In genomic region chr19:1811942-1812425, GRCh38 we compare ENCODE assay signal across 8 cellular contexts. TPM values are rescaled to one million over a fixed set of nuclear protein-coding genes. Genes with fewer than 3 reads are reported as not detected.
DNase-seq lines count a peak whose midpoint lies in the region; ATAC-seq, FAIRE-seq and TF ChIP-seq lines count a peak whose summit lies in the region.

ATP8B3 (minus strand) TSS chr19:1812276; CDS start chr19:1811736, 540 bp downstream.

- peaks cover 10% of the 10 kb centered on the region for H3K27me3 Mint-ChIP-seq in HFFc6 (ENCODE audit: insufficient read depth)

- no peaks in the 10 kb centered on the region for H3K9me3 Mint-ChIP-seq in HFFc6

- H3K4me2 ChIP-seq in osteoblast (ENCODE audit: insufficient read depth, low read length) = peak within 1 kb of the TSS; percentile 86

- H3K9me3 ChIP-seq in SK-N-MC (ENCODE audit: low read depth, low read length) (no peaks in the 10 kb centered on the region), endocrine pancreas (ENCODE audit: control insufficient read depth, low read length) (no peaks in the 10 kb centered on the region), osteoblast (ENCODE audit: low read depth, low read length) (no peaks in the 10 kb centered on the region)

- H3K27ac Mint-ChIP-seq in HFFc6 = peak within 1 kb of the TSS; percentile 96

- H2AFZ ChIP-seq in osteoblast (ENCODE audit: low read length) = peak within 1 kb of the TSS; percentile 73

- H3K4me3 ChIP-seq in SK-N-MC (peak within 1 kb of the TSS; percentile 77), endocrine pancreas (ENCODE audit: control insufficient read depth, insufficient read depth, low read length) (no peak within 1 kb of the TSS), osteoblast (ENCODE audit: insufficient read depth, low read length) (peak within 1 kb of the TSS; percentile 72)

- peaks cover 7% of the 10 kb centered on the region; the same call in 1 of the 2 replicates for H3K36me3 ChIP-seq in SK-N-MC (ENCODE audit: insufficient read depth, low read length)
- H3K36me3 ChIP-seq in endocrine pancreas (ENCODE audit: control insufficient read depth, insufficient read depth, low read length) = no peaks in the 10 kb centered on the region
- peaks cover 10% of the 10 kb centered on the region for H3K36me3 ChIP-seq in osteoblast (ENCODE audit: insufficient read depth, low read length)

- no peak for ATAC-seq in GM21717 (IDR thresholded peaks at IDR 0.05; ENCODE audit: unreplicated experiment)

- peak; percentile 66 for TF ChIP-seq CTCF in HFFc6 (IDR thresholded peaks at IDR 0.05)
- TF ChIP-seq CTCF in osteoblast (IDR thresholded peaks at IDR 0.05; ENCODE audit: extremely low read depth, low read depth, low read length) = no peak

- no peaks in the 10 kb centered on the region for H3K79me2 ChIP-seq in osteoblast (ENCODE audit: insufficient read depth, low read length)

- H3K36me3 Mint-ChIP-seq in HFFc6 (ENCODE audit: low read depth) = no peaks in the 10 kb centered on the region

- peak within 1 kb of the TSS; percentile 38 for H3K9ac ChIP-seq in SK-N-MC (ENCODE audit: insufficient read length)
- H3K9ac ChIP-seq in endocrine pancreas (ENCODE audit: control insufficient read depth, insufficient read depth, low read length) = peak within 1 kb of the TSS; percentile 65

- H3K4me1 Mint-ChIP-seq in HFFc6 (ENCODE audit: low read depth) = peaks cover 17% of the 10 kb centered on the region

- DNase-seq in GM12891 (ENCODE audit: insufficient read length, low spot score) = peak; percentile 100
- no peak for DNase-seq in HFFc6
- no peak for DNase-seq in SK-N-MC (ENCODE audit: low read depth, low spot score)
- no peak for DNase-seq in osteoblast (ENCODE audit: insufficient read length, low spot score, missing footprints)
- DNase-seq in activated effector memory CD4-positive, alpha-beta T cell treated with Interleukin-2 at 50 U/mL for 16 hours = no peak
- DNase-seq in HEK293T (ENCODE audit: extremely low spot score) = no peak

- no peak for TF ChIP-seq POLR2A in GM12891 (IDR thresholded peaks at IDR 0.05; ENCODE audit: low read depth, low read length)

- peak within 1 kb of the TSS; percentile 93 for H3K4me3 Mint-ChIP-seq in HFFc6

- FAIRE-seq in GM12891 (lab: Jason Lieb, UNC) = no peak

- POLR2A ChIA-PET in HEK293T (lab: Yijun Ruan, JAX) = no interaction called here

- no peaks in the 10 kb centered on the region for H3K27me3 ChIP-seq in endocrine pancreas (ENCODE audit: control insufficient read depth, insufficient read depth, low read length)
- no peaks in the 10 kb centered on the region for H3K27me3 ChIP-seq in osteoblast (ENCODE audit: insufficient read depth, low read length)

- CTCF ChIA-PET in HEK293T (lab: Yijun Ruan, JAX) = no interaction called here

- no peak within 1 kb of the TSS for H3K27ac ChIP-seq in SK-N-MC
- no peak within 1 kb of the TSS for H3K27ac ChIP-seq in osteoblast (ENCODE audit: low read depth, low read length)

- H3K4me1 ChIP-seq in endocrine pancreas (ENCODE audit: control insufficient read depth, insufficient read depth, low read length) = no peaks in the 10 kb centered on the region
- peaks cover 9% of the 10 kb centered on the region for H3K4me1 ChIP-seq in osteoblast (ENCODE audit: insufficient read depth, low read length)

- H4K20me1 ChIP-seq in osteoblast (ENCODE audit: insufficient read depth, low read length) = peaks cover 11% of the 10 kb centered on the region

TF ChIP-seq in GM12891, 5 proteins besides CTCF, POLR2A, EP300 and RAD21:
- TF ChIP-seq TAF1 (IDR thresholded peaks at IDR 0.05; ENCODE audit: low read depth, low read length) (no peak), POLR2AphosphoS5 (IDR thresholded peaks at IDR 0.05; ENCODE audit: low read depth, low read length) (no peak), PAX5 (IDR thresholded peaks at IDR 0.05; ENCODE audit: insufficient read depth, low read length, severe bottlenecking) (no peak), SPI1 (IDR thresholded peaks at IDR 0.05; ENCODE audit: low read depth, low read length) (no peak), POU2F2 (IDR thresholded peaks at IDR 0.05; ENCODE audit: low read depth, low read length) (no peak)

TF ChIP-seq in HEK293T, 16 proteins besides CTCF, POLR2A, EP300 and RAD21:
- TF ChIP-seq BHLHE40 (IDR thresholded peaks at IDR 0.05; ENCODE audit: borderline replicate concordance) = no peak
- no peak for TF ChIP-seq NFRKB (IDR thresholded peaks at IDR 0.05)

RNA-seq across cellular contexts. Expression of gene ATP8B3, which starts in this region (rescaled TPM):
- 0.86 TPM for polyA plus RNA-seq in GM12891 (2012; ENCODE audit: low read depth, missing spikeins)
- total RNA-seq in HFFc6 (2021; fragmentation: NEBNext Ultra II Directional; extraction: Animal tissue kit (Norgen Biotek cat#: 25700)) = 1 to 10 TPM; 4.9 to 8.8 (median 7.6) TPM
- 0.59 and 0.72 TPM in 2 replicates for total RNA-seq in osteoblast
